Comparison of ENCODE assay signal across 1 cellular context in genomic region chr3:13403213-13403817, GRCh38.
A peak's percentile ranks its signal among the peaks of the same experiment; 100 is the strongest.
TF ChIP-seq lines count a peak whose summit lies in the region.

No MANE protein-coding gene starts in this region.

TF ChIP-seq in K562, 482 proteins besides CTCF, POLR2A, EP300 and RAD21:
- TF ChIP-seq TFAP4 (CRISPR knock-in tag; IDR thresholded peaks at IDR 0.05; ENCODE audit: borderline replicate concordance) (0 out of 2 replicates have a peak, but pooled peaks have one; percentile 13), ZBTB7A (IDR thresholded peaks at IDR 0.05; ENCODE audit: borderline replicate concordance, control insufficient read depth, low read depth, low read length) (peak; percentile 49; the same call in 1 of the 2 replicates), RFX7 (CRISPR knock-in tag; IDR thresholded peaks at IDR 0.05) (no peak)
